14 cellular contexts compared by ENCODE assay signal in the genomic region with DNA sequence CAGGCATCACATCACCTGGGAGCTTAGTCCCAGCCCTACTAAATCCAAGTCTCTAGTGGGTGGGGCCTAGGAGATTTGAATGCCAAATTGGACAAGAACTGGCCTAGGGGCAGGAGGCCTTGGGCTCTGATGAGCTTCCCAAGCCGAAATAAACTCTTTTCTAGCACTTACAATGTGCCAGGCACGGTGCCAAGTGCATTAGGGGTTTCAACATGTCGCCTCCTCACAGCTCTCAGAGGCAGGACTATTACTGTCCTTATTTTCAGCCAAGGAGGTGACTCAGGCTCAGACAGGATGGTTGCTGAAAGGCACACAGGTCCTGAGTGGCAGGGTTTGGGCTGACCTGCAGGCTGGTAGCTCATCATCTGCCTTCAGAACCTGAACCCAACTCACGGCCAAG. TPM values are rescaled to one million over a fixed set of nuclear protein-coding genes. Genes with fewer than 3 reads are reported as not detected.
DNase-seq lines count a peak whose midpoint lies in the region; TF ChIP-seq lines count a peak whose summit lies in the region.
"Had no signal": no experiment of that assay in that cellular context is flagged by ENCODE, and none has a peak within 500 bp of the region (broad histone marks: within the 10 kb centered on the region; RNA-seq: fewer than 3 reads in every experiment).

No MANE protein-coding gene starts in this region.

- no peaks in the 10 kb centered on the region for H3K36me3 ChIP-seq in skeletal muscle tissue (ENCODE audit: control insufficient read depth in 3 of 3, insufficient read depth in 3 of 3, low read length in 3 of 3)
- H3K36me3 ChIP-seq: SJSA1 had no signal

- DNase-seq in HT1080 (ENCODE audit: low read depth) (peak; percentile 26), fibroblast of villous mesenchyme (ENCODE audit: low read depth) (peak; percentile 61), NCI-H774 (lab: John Stamatoyannopoulos, UW) (no peak), foreskin melanocyte (no peak), SKM-1 (lab: John Stamatoyannopoulos, UW; ENCODE audit: unreplicated experiment) (no peak)
- no peak for DNase-seq in effector CD4-positive, alpha-beta T cell
- DNase-seq: activated CD4-positive, alpha-beta T cell treated with anti-CD3 and anti-CD28 coated beads for 4 hours; midbrain; NCI-H226 had no signal

- TF ChIP-seq CTCF in VCaP (conservative IDR thresholded peaks at IDR 0.05) (no peak), fibroblast of villous mesenchyme (IDR thresholded peaks at IDR 0.05; ENCODE audit: insufficient read depth, low read depth, low read length) (no peak)

- H3K9ac ChIP-seq in skeletal muscle tissue (ENCODE audit: low read depth in 1 of 3, low read length in 3 of 3), result no peak overlapping the region

- no peaks in the 10 kb centered on the region for H3K9me3 ChIP-seq in skeletal muscle tissue (ENCODE audit: control insufficient read depth in 3 of 3, low read length in 3 of 3)

- H3K4me3 ChIP-seq in fibroblast of villous mesenchyme (ENCODE audit: low read depth, low read length) (no peak overlapping the region), skeletal muscle tissue (ENCODE audit: low read length in 3 of 3) (no peak overlapping the region)
- H3K4me3 ChIP-seq: SJSA1, skin epidermis had no signal

- H3K4me1 ChIP-seq in skeletal muscle tissue (ENCODE audit: control insufficient read depth in 3 of 3, insufficient read depth in 3 of 3, low read length in 3 of 3), result peaks cover 39 to 53% (median 51%) of the 10 kb centered on the region in 3 donors

- H3K27ac ChIP-seq in VCaP, result peak overlapping the region; percentile 92
- H3K27ac ChIP-seq in skeletal muscle tissue (ENCODE audit: low read depth, low read length), result peak overlapping the region; percentile 83

- H3K27me3 ChIP-seq in skeletal muscle tissue (ENCODE audit: control insufficient read depth in 3 of 3, insufficient read depth in 3 of 3, low read length in 3 of 3), result no peaks in the 10 kb centered on the region
- H3K27me3 ChIP-seq: SJSA1 had no signal

RNA-seq across cellular contexts. Expression of a gene that starts 9.2 kb away (rescaled TPM):
- not detected in 2 replicates for total RNA-seq in HT1080 (2014; rRNA removed; shearing (Covaris generic))
- polyA plus RNA-seq in HT1080 (2015; cell fraction: cytosol; rRNA removed), result not detected in 2 replicates
- not detected in 2 replicates for polyA plus RNA-seq in HT1080 (2015; cell fraction: nucleus; rRNA removed)
- total RNA-seq in fibroblast of villous mesenchyme (0.32 and 0.86 TPM in 2 replicates), skeletal muscle tissue (2.6 TPM)
- total RNA-seq: activated T-helper 17 cell treated with anti-CD3 and anti-CD28 coated beads, Interleukin-2, amount 50 U/mL, for 72 hours; SJSA1 had no signal

RNA-seq across cellular contexts. Expression of a gene that starts 26.4 kb away (rescaled TPM):
- not detected in 2 replicates for total RNA-seq in HT1080 (2014; rRNA removed; shearing (Covaris generic))
- polyA plus RNA-seq in HT1080 (2015; cell fraction: cytosol; rRNA removed), result 0.15 and 0.28 TPM in 2 replicates
- polyA plus RNA-seq in HT1080 (2015; cell fraction: nucleus; rRNA removed), result 0.08 TPM in 1 of 2 replicates, not detected in the other
- total RNA-seq in fibroblast of villous mesenchyme (not detected in 2 replicates), skeletal muscle tissue (not detected)

Comparison
In these comparisons a context has a peak if more than half of its experiments do, and no peak if none do; other contexts are left out.
1. DNase-seq: peak in HT1080 (single experiment) and fibroblast of villous mesenchyme (single experiment); none in effector CD4-positive, alpha-beta T cell (single experiment), NCI-H774 (single experiment), foreskin melanocyte (single experiment) and SKM-1 (single experiment).